ENCODE assay signal across 23 cellular contexts in genomic region chr13:80040977-80041310, GRCh38.
DNase-seq lines count a peak whose midpoint lies in the region; ATAC-seq, FAIRE-seq and TF ChIP-seq lines count a peak whose summit lies in the region.
"Had no signal": no experiment of that assay in that cellular context is flagged by ENCODE, and none has a peak within 500 bp of the region (broad histone marks: within the 10 kb centered on the region; RNA-seq: fewer than 3 reads in every experiment).

No MANE protein-coding gene starts in this region.

- H2BK5ac ChIP-seq in mesenchymal stem cell (ENCODE audit: low read depth, low read length, poor library complexity, severe bottlenecking), result no peak overlapping the region

- no peak overlapping the region for H3K18ac ChIP-seq in mesenchymal stem cell (ENCODE audit: low read depth in 1 of 2, low read length in 2 of 2)

- ATAC-seq in GM18498 (IDR thresholded peaks at IDR 0.05; ENCODE audit: unreplicated experiment), result no peak
- ATAC-seq: CD8-positive, alpha-beta T cell; K562 had no signal

- H3K4me1 ChIP-seq in mammary epithelial cell (ENCODE audit: insufficient read depth, low read length) (peaks cover 43% of the 10 kb centered on the region), breast epithelium (no peaks in the 10 kb centered on the region), adipocyte (ENCODE audit: control insufficient read depth, insufficient read depth, low read length) (peaks cover 18% of the 10 kb centered on the region), mesenchymal stem cell (ENCODE audit: control insufficient read depth, insufficient read depth, low read depth, low read length) (no peaks in the 10 kb centered on the region)
- H3K4me1 ChIP-seq: SJCRH30, uterus had no signal

- no peak overlapping the region for H2AK5ac ChIP-seq in mesenchymal stem cell (ENCODE audit: low read length, severe bottlenecking)

- no peak overlapping the region for H4K91ac ChIP-seq in mesenchymal stem cell (ENCODE audit: low read length)

- no peak overlapping the region for H3K23ac ChIP-seq in mesenchymal stem cell (ENCODE audit: low read length in 2 of 2)

- no TSS peak for BruUV-seq in mammary epithelial cell (replicated peaks; lab: Mats Ljungman, UMichigan)

- dilution Hi-C loops in mammary epithelial cell (cut with HindIII; ENCODE audit: low sequenced_read_pairs), result no loop called here

- no peaks in the 10 kb centered on the region for H3K79me2 ChIP-seq in mammary epithelial cell (ENCODE audit: insufficient read depth, low read length)

- peak overlapping the region; percentile 54 for H2BK120ac ChIP-seq in mesenchymal stem cell (ENCODE audit: low read depth, low read length)

- H3K36me3 ChIP-seq in mammary epithelial cell (ENCODE audit: insufficient read depth, low read length) (no peaks in the 10 kb centered on the region), breast epithelium (no peaks in the 10 kb centered on the region), adipocyte (ENCODE audit: control insufficient read depth, insufficient read depth, low read length, severe bottlenecking) (no peaks in the 10 kb centered on the region), mesenchymal stem cell (ENCODE audit: control insufficient read depth in 1 of 2, insufficient read depth in 2 of 2, low read depth in 1 of 2, low read length in 2 of 2) (no peaks in the 10 kb centered on the region)
- H3K36me3 ChIP-seq: heart right ventricle, SJCRH30, uterus had no signal

- no peak for FAIRE-seq in GM12892 (lab: Jason Lieb, UNC)
- FAIRE-seq: K562 had no signal

- H3K27me3 ChIP-seq in mammary epithelial cell (ENCODE audit: insufficient read depth, low read length) (no peaks in the 10 kb centered on the region), breast epithelium (no peaks in the 10 kb centered on the region), adipocyte (replicated peaks; ENCODE audit: control insufficient read depth, insufficient read depth, low read length) (no peaks in the 10 kb centered on the region), mesenchymal stem cell (ENCODE audit: control insufficient read depth in 1 of 2, insufficient read depth in 1 of 2, low read length in 2 of 2) (no peaks in the 10 kb centered on the region)
- H3K27me3 ChIP-seq: heart right ventricle, SJCRH30, uterus had no signal

- CTCF ChIA-PET in mammary epithelial cell (lab: Charles Lee; ENCODE audit: low non-redundant PET), result no interaction called here

- H3K79me1 ChIP-seq in mesenchymal stem cell (replicated peaks; ENCODE audit: low read length, poor library complexity, severe bottlenecking), result no peaks in the 10 kb centered on the region

- H3K4ac ChIP-seq in mesenchymal stem cell (ENCODE audit: low read depth in 1 of 2, low read length in 2 of 2), result no peak overlapping the region

- H3K27ac ChIP-seq in mammary epithelial cell (ENCODE audit: insufficient read depth, low read depth, low read length) (peak overlapping the region; percentile 59), breast epithelium (no peak overlapping the region), mesenchymal stem cell (ENCODE audit: low read length, poor library complexity, severe bottlenecking) (peak overlapping the region; percentile 34)
- H3K27ac ChIP-seq: heart right ventricle, SJCRH30, uterus had no signal

- intact Hi-C loops in mammary epithelial cell (cut with micrococcal nuclease) (loop anchor here (2.0 to 5.0 kb wide), 5 partner anchors 44 to 300 kb away; partner anchors contain the start of gene SPRY2), breast epithelium (cut with DNase I; ENCODE audit: low total_unique reads) (no loop called here)

- no peak overlapping the region for H2BK12ac ChIP-seq in mesenchymal stem cell (ENCODE audit: low read length in 2 of 2)

- no peak overlapping the region for H4K8ac ChIP-seq in mesenchymal stem cell (ENCODE audit: low read length)

- 9% methylated on average over 4 of the region's 4 CpGs for WGBS in mammary epithelial cell (ENCODE audit: low coverage, missing lambda C conversion rate)
- 0% methylated on average over 2 of the region's 4 CpGs for WGBS in mesenchymal stem cell

- H3K9me3 ChIP-seq in mammary epithelial cell (replicated peaks; ENCODE audit: insufficient read depth, low read length) (no peaks in the 10 kb centered on the region), breast epithelium (no peaks in the 10 kb centered on the region), adipocyte (ENCODE audit: control insufficient read depth, low read length) (no peaks in the 10 kb centered on the region), mesenchymal stem cell (ENCODE audit: control insufficient read depth, low read length) (no peaks in the 10 kb centered on the region)
- H3K9me3 ChIP-seq: heart right ventricle, SJCRH30, uterus had no signal

- in situ Hi-C loops in mammary epithelial cell (cut with MboI; ENCODE audit: low sequenced_read_pairs in 2 of 2), result loop anchor here (5.0 to 25.0 kb wide), 2 partner anchors 296 kb away; partner anchors contain the start of gene SPRY2 (in 1 of the 2)

- no peak overlapping the region for H3K4me3 ChIP-seq in mammary epithelial cell (replicated peaks in 1 of 3; ENCODE audit: insufficient read depth in 1 of 3, low read depth in 2 of 3, low read length in 3 of 3)
- H3K4me3 ChIP-seq in breast epithelium, result no peak overlapping the region
- peak overlapping the region; percentile 34 for H3K4me3 ChIP-seq in adipocyte (ENCODE audit: low read length)
- peak overlapping the region in 1 of 2 experiments; percentile 34 for H3K4me3 ChIP-seq in mesenchymal stem cell (ENCODE audit: insufficient read depth in 1 of 2, low read depth in 1 of 2, low read length in 2 of 2)
- H3K4me3 ChIP-seq: heart right ventricle, K562, SJCRH30, uterus had no signal

- no peak overlapping the region for H2AFZ ChIP-seq in mammary epithelial cell (ENCODE audit: low read depth, low read length)
- no peak overlapping the region for H2AFZ ChIP-seq in mesenchymal stem cell (ENCODE audit: low read depth, low read length)

- H3K4me2 ChIP-seq in mammary epithelial cell (ENCODE audit: insufficient read depth, low read depth, low read length) (peak overlapping the region; percentile 63), mesenchymal stem cell (ENCODE audit: low read length, poor library complexity, severe bottlenecking) (no peak overlapping the region)

- H2BK15ac ChIP-seq in mesenchymal stem cell (ENCODE audit: low read depth, poor library complexity, severe bottlenecking), result no peak overlapping the region

- TF ChIP-seq CTCF in mammary epithelial cell (conservative IDR thresholded peaks at IDR 0.05 in 1 of 2, IDR thresholded peaks at IDR 0.05 in 1 of 2; ENCODE audit: extremely low read depth in 1 of 2, insufficient read depth in 1 of 2, low read depth in 1 of 2, low read length in 2 of 2) (no peak), breast epithelium (IDR thresholded peaks at IDR 0.05) (no peak)

- no peak overlapping the region for H3K9ac ChIP-seq in mammary epithelial cell (ENCODE audit: insufficient read depth, low read length)
- H3K9ac ChIP-seq in adipocyte (ENCODE audit: low read length), result no peak overlapping the region
- H3K9ac ChIP-seq in mesenchymal stem cell (ENCODE audit: low read length), result peak overlapping the region; percentile 76

- no peak for TF ChIP-seq POLR2A in breast epithelium (IDR thresholded peaks at IDR 0.05)
- TF ChIP-seq POLR2A in GM12892 (IDR thresholded peaks at IDR 0.05; ENCODE audit: low read depth, low read length), result no peak

- H4K20me1 ChIP-seq in mammary epithelial cell (ENCODE audit: insufficient read depth, low read length), result no peaks in the 10 kb centered on the region

- no peak overlapping the region for H3K14ac ChIP-seq in mesenchymal stem cell (ENCODE audit: low read length in 2 of 2)

- DNase-seq in mammary epithelial cell (no peak), breast epithelium (ENCODE audit: low spot score in 2 of 2) (no peak), adipocyte (ENCODE audit: low read depth) (no peak), mesenchymal stem cell (no peak), retina (no peak), GM12892 (ENCODE audit: insufficient read length) (no peak)
- DNase-seq in activated effector memory CD4-positive, alpha-beta T cell treated with anti-CD3 and anti-CD28 coated beads, Interleukin-2, amount 50 U/mL, for 16 hours, result no peak
- DNase-seq: activated B cell treated with CpG ODN at 0.5 μM for 24 hours; activated CD4-positive, alpha-beta memory T cell treated with anti-CD3 and anti-CD28 coated beads for 36 hours; activated naive CD4-positive, alpha-beta T cell treated with anti-CD3 and anti-CD28 coated beads for 36 hours; activated T-cell treated with anti-CD3 and anti-CD28 coated beads for 4 hours; aorta; CD8-positive, alpha-beta T cell; DND-41; heart right ventricle; immature natural killer cell; NCI-H1092; NCI-H2081 treated with DMSO at 0.1 percent for 48 hours; NCI-H510A; SJCRH30; uterus had no signal

Comparison
In these comparisons a context has a peak if more than half of its experiments do, and no peak if none do; other contexts are left out.
1. H3K27ac ChIP-seq: peak in mammary epithelial cell (single experiment) and mesenchymal stem cell (single experiment); none in breast epithelium (0 of 2).